In genomic region chr10:97422921-97423420, GRCh38 we compare ENCODE assay signal across 1 cellular context.
TF ChIP-seq lines count a peak whose summit lies in the region.

No MANE protein-coding gene starts in this region.

TF ChIP-seq in HepG2, 621 proteins besides CTCF, POLR2A, EP300 and RAD21:
- TF ChIP-seq SMARCE1 (IDR thresholded peaks at IDR 0.05; ENCODE audit: borderline replicate concordance) (no peak), ZBTB37 (CRISPR knock-in tag; IDR thresholded peaks at IDR 0.05) (no peak), ZNF142 (CRISPR knock-in tag; IDR thresholded peaks at IDR 0.05) (no peak), ZNF101 (CRISPR knock-in tag; IDR thresholded peaks at IDR 0.05; ENCODE audit: borderline replicate concordance, low read depth) (no peak), ZNF34 (CRISPR knock-in tag; IDR thresholded peaks at IDR 0.05; ENCODE audit: borderline replicate concordance) (no peak), MED13 (CRISPR knock-in tag; IDR thresholded peaks at IDR 0.05) (no peak), ESRRA (CRISPR knock-in tag; IDR thresholded peaks at IDR 0.05; ENCODE audit: low read depth) (no peak), ZNF614 (CRISPR knock-in tag; IDR thresholded peaks at IDR 0.05; ENCODE audit: borderline replicate concordance) (no peak)
